Comparison of ENCODE assay signal across 27 cellular contexts in genomic region chr4:7416745-7417432, GRCh38. TPM values are rescaled to one million over a fixed set of nuclear protein-coding genes. Genes with fewer than 3 reads are reported as not detected.
DNase-seq lines count a peak whose midpoint lies in the region; ATAC-seq and TF ChIP-seq lines count a peak whose summit lies in the region.
"Had no signal": no experiment of that assay in that cellular context is flagged by ENCODE, and none has a peak within 500 bp of the region (broad histone marks: within the 10 kb centered on the region; RNA-seq: fewer than 3 reads in every experiment).

No MANE protein-coding gene starts in this region.

- H3K27ac ChIP-seq in endodermal cell (ENCODE audit: low read depth, low read length), result no peak overlapping the region
- H3K27ac ChIP-seq: psoas muscle, thyroid gland had no signal

- peak; percentile 1 for DNase-seq in activated CD4-positive, CD25-positive, alpha-beta regulatory T cell treated with anti-CD3 and anti-CD28 coated beads, Interleukin-2, amount 50 U/mL, for 72 hours
- peak; percentile 8 for DNase-seq in D341Med (ENCODE audit: low spot score)
- peak; percentile 20 for DNase-seq in endodermal cell
- peak in 7 of 10 donors; percentile 0 to 61 (median 6) for DNase-seq in posterior cingulate gyrus
- DNase-seq in stimulated activated CD4-positive, alpha-beta T cell treated with anti-CD3 and anti-CD28 coated beads, Interleukin-4, amount 100 ng/mL, for 24 hours, result no peak
- DNase-seq in HUDEP-2 (lab: John Stamatoyannopoulos, UW; ENCODE audit: unreplicated experiment in 76 of 76), result no peak
- DNase-seq in DMS153 treated with DMSO at 0.1 percent for 48 hours (lab: John Stamatoyannopoulos, UW; ENCODE audit: unreplicated experiment), result no peak
- DNase-seq: 8988T; activated CD4-positive, alpha-beta T cell treated with anti-CD3 and anti-CD28 coated beads, Interleukin-2, amount 50 U/mL, for 1 hour; activated naive CD4-positive, alpha-beta T cell treated with Interleukin-2 at 50 U/mL for 16 hours; anterior cingulate cortex; caudate nucleus; dermis blood vessel endothelial cell; midbrain; natural killer cell; NCI-H1048; NCI-H187 treated with DMSO at 0.1 percent for 48 hours; NCI-H2227 treated with DMSO at 0.1 percent for 48 hours; NCI-H82; psoas muscle; stimulated activated CD4-positive, alpha-beta T cell treated with anti-CD3 and anti-CD28 coated beads, Interleukin-4, amount 100 ng/mL, for 1 hour; stimulated activated naive CD4-positive, alpha-beta T cell treated with Interleukin-2 at 50 U/mL for 16 hours; thyroid gland had no signal

- 91 to 95% methylated on average over 14 of the region's 14 CpGs for WGBS in endodermal cell (ENCODE audit: insufficient coverage in 1 of 2, insufficient read length in 1 of 2), 2 experiments

- no peak overlapping the region for H3K27ac Mint-ChIP-seq in endodermal cell
- H3K27ac Mint-ChIP-seq: natural killer cell, T-cell had no signal

- H3K9me3 Mint-ChIP-seq in endodermal cell, result peaks cover 6% of the 10 kb centered on the region
- H3K9me3 Mint-ChIP-seq: natural killer cell had no signal

- peaks cover 20% of the 10 kb centered on the region for H3K4me1 Mint-ChIP-seq in endodermal cell
- H3K4me1 Mint-ChIP-seq: natural killer cell, T-cell had no signal

- TF ChIP-seq CTCF in endodermal cell (conservative IDR thresholded peaks at IDR 0.05), result no peak

- H3K4me3 ChIP-seq in endodermal cell (ENCODE audit: low read length), result no peak overlapping the region
- H3K4me3 ChIP-seq: psoas muscle, smooth muscle cell, thyroid gland had no signal

- ATAC-seq in activated CD4-positive, CD25-positive, alpha-beta regulatory T cell treated with anti-CD3 and anti-CD28 coated beads, Interleukin-2, amount 50 U/mL, for 24 hours, result no peak
- ATAC-seq: left colon, psoas muscle, T-cell had no signal

- no peaks in the 10 kb centered on the region for H3K36me3 Mint-ChIP-seq in endodermal cell (ENCODE audit: low read depth)
- H3K36me3 Mint-ChIP-seq: natural killer cell, T-cell had no signal

- H3K36me3 ChIP-seq in endodermal cell (ENCODE audit: control insufficient read depth, insufficient read depth, low read length), result no peaks in the 10 kb centered on the region
- H3K36me3 ChIP-seq: thyroid gland had no signal

- no peak overlapping the region for H3K9ac ChIP-seq in endodermal cell (ENCODE audit: extremely low read depth, low read length, poor library complexity, severe bottlenecking)

- no peak overlapping the region for H3K4me3 Mint-ChIP-seq in endodermal cell
- H3K4me3 Mint-ChIP-seq: natural killer cell, T-cell had no signal

- H3K27me3 ChIP-seq in endodermal cell (ENCODE audit: control insufficient read depth, insufficient read depth, low read length, poor library complexity, severe bottlenecking), result no peaks in the 10 kb centered on the region
- H3K27me3 ChIP-seq: thyroid gland had no signal

- peaks cover 56% of the 10 kb centered on the region for H3K27me3 Mint-ChIP-seq in endodermal cell (ENCODE audit: insufficient read depth)

- peaks cover 7% of the 10 kb centered on the region for H3K4me1 ChIP-seq in endodermal cell (ENCODE audit: control insufficient read depth, insufficient read depth, low read length)
- H3K4me1 ChIP-seq: psoas muscle had no signal

- no peaks in the 10 kb centered on the region for H3K9me3 ChIP-seq in endodermal cell (ENCODE audit: control insufficient read depth, low read length)
- H3K9me3 ChIP-seq: psoas muscle, thyroid gland had no signal

- intact Hi-C loops in posterior cingulate gyrus (cut with DNase I), result no loop called here

RNA-seq across cellular contexts. Expression of gene PSAPL1, which starts 17.8 kb away (rescaled TPM):
- under 1 TPM; 0.13 to 0.24 TPM for total RNA-seq in endodermal cell
- not detected for polyA plus RNA-seq in endodermal cell (2013, experiment 1 of 2)
- polyA plus RNA-seq in endodermal cell (2013, experiment 2 of 2), result not detected
- total RNA-seq: dermis blood vessel endothelial cell, left colon, natural killer cell, psoas muscle, smooth muscle cell, T-cell, thyroid gland had no signal
- polyA plus RNA-seq: psoas muscle, smooth muscle cell had no signal

Comparison
In these comparisons a context has a peak if more than half of its experiments do, and no peak if none do; other contexts are left out.
1. DNase-seq: peak in activated CD4-positive, CD25-positive, alpha-beta regulatory T cell treated with anti-CD3 and anti-CD28 coated beads, Interleukin-2, amount 50 U/mL, for 72 hours (single experiment), D341Med (single experiment), endodermal cell (single experiment) and posterior cingulate gyrus (7 of 10); none in stimulated activated CD4-positive, alpha-beta T cell treated with anti-CD3 and anti-CD28 coated beads, Interleukin-4, amount 100 ng/mL, for 24 hours (single experiment), HUDEP-2 (0 of 76) and DMS153 treated with DMSO at 0.1 percent for 48 hours (single experiment).